27 cellular contexts compared by ENCODE assay signal in genomic region chr1:172118618-172119017, GRCh38.
"Had no signal": no experiment of that assay in that cellular context is flagged by ENCODE, and none has a peak within 500 bp of the region (broad histone marks: within the 10 kb centered on the region; RNA-seq: fewer than 3 reads in every experiment).

No MANE protein-coding gene starts in this region.

- H3K27me3 Mint-ChIP-seq: activated T-cell treated with anti-CD3 and anti-CD28 coated beads, Interleukin-2, amount 50 U/mL, for 24 hours; activated T-helper 17 cell treated with anti-CD3 and anti-CD28 coated beads, Interleukin-2, amount 50 U/mL, for 72 hours; central memory CD8-positive, alpha-beta T cell; naive thymus-derived CD4-positive, alpha-beta T cell had no signal

- H3K36me3 Mint-ChIP-seq: immature natural killer cell; stimulated activated effector memory CD8-positive, alpha-beta T cell treated with anti-CD3 and anti-CD28 coated beads, Interleukin-12 subunit alpha, Interleukin-12 subunit beta, amount 100 ng/mL, for 72 hours; WTC11 had no signal

- H3K9me3 Mint-ChIP-seq: activated T-cell treated with anti-CD3 and anti-CD28 coated beads, Interleukin-2, amount 50 U/mL, for 24 hours; central memory CD8-positive, alpha-beta T cell; immature natural killer cell had no signal

- DNase-seq: activated CD8-positive, alpha-beta memory T cell treated with anti-CD3 and anti-CD28 coated beads, Interleukin-2, amount 50 U/mL, for 4 hours; activated CD8-positive, alpha-beta T cell treated with anti-CD3 and anti-CD28 coated beads, Interleukin-2, amount 10 ng/mL, durations not matched to agents 7 days and 5 days; activated naive CD4-positive, alpha-beta T cell treated with anti-CD3 and anti-CD28 coated beads, Interleukin-2, amount 50 U/mL, for 16 hours; activated T-cell treated with anti-CD3 and anti-CD28 coated beads, Interleukin-2, amount 50 U/mL, for 24 hours; adrenal gland; effector memory CD4-positive, alpha-beta T cell; foreskin melanocyte; glutamatergic neuron; immature natural killer cell; lower lobe of right lung; occipital lobe; small intestine; stimulated activated CD4-positive, alpha-beta T cell treated with anti-CD3 and anti-CD28 coated beads, Interleukin-2, amount 100 ng/mL, for 24 hours; stomach; T-helper 9 cell had no signal

- H3K4me3 Mint-ChIP-seq: activated CD8-positive, alpha-beta T cell treated with anti-CD3 and anti-CD28 coated beads, Interleukin-2, amount 10 ng/mL, durations not matched to agents 7 days and 5 days; activated T-cell treated with anti-CD3 and anti-CD28 coated beads, Interleukin-2, amount 50 U/mL, for 24 hours; central memory CD8-positive, alpha-beta T cell; neural crest cell; stimulated activated effector memory CD8-positive, alpha-beta T cell treated with anti-CD3 and anti-CD28 coated beads, Interleukin-12 subunit alpha, Interleukin-12 subunit beta, amount 100 ng/mL, for 72 hours; WTC11 had no signal

- H3K4me1 Mint-ChIP-seq: neural crest cell had no signal

- ATAC-seq: left lobe of liver, sciatic nerve, WTC11 had no signal

- H3K4me3 ChIP-seq: adrenal gland, ascending aorta, hepatocyte, lower lobe of right lung, stomach, suprapubic skin, tibial nerve had no signal

- H3K27ac Mint-ChIP-seq: activated T-cell treated with anti-CD3 and anti-CD28 coated beads, Interleukin-2, amount 50 U/mL, for 24 hours; stimulated activated effector memory CD8-positive, alpha-beta T cell treated with anti-CD3 and anti-CD28 coated beads, Interleukin-12 subunit alpha, Interleukin-12 subunit beta, amount 100 ng/mL, for 72 hours; WTC11 had no signal
